In genomic region chrX:9341305-9342201, GRCh38 we compare ENCODE assay signal across 8 cellular contexts.
DNase-seq lines count a peak whose midpoint lies in the region; ATAC-seq and FAIRE-seq lines count a peak whose summit lies in the region.

No MANE protein-coding gene starts in this region.

- no peaks in the 10 kb centered on the region for H3K36me3 ChIP-seq in small intestine (ENCODE audit: control insufficient read depth in 2 of 2, insufficient read depth in 2 of 2, low read length in 2 of 2)

- no peaks in the 10 kb centered on the region for H3K4me1 ChIP-seq in small intestine (ENCODE audit: control insufficient read depth in 2 of 2, insufficient read depth in 1 of 2, low read depth in 1 of 2, low read length in 1 of 2)

- ATAC-seq in GM19397 (IDR thresholded peaks at IDR 0.05; ENCODE audit: unreplicated experiment): peak; percentile 72
- peak; percentile 88 for ATAC-seq in HG03439 (IDR thresholded peaks at IDR 0.05; ENCODE audit: unreplicated experiment)

- peaks cover 24% of the 10 kb centered on the region for H3K4me1 Mint-ChIP-seq in activated naive CD8-positive, alpha-beta T cell treated with anti-CD3 and anti-CD28 coated beads for 36 hours

- peak overlapping the region; percentile 88 for H3K27ac Mint-ChIP-seq in activated naive CD8-positive, alpha-beta T cell treated with anti-CD3 and anti-CD28 coated beads for 36 hours

- whole genome bisulfite sequencing in small intestine, 3 donors: 5 to 15% (median 13%) methylated on average over 14 to 15 of the region's 15 CpGs

- H3K9me3 ChIP-seq in small intestine (ENCODE audit: control insufficient read depth, low read depth): no peaks in the 10 kb centered on the region

- H3K4me3 ChIP-seq in small intestine (ENCODE audit: low read depth in 1 of 2, low read length in 2 of 2): no peak overlapping the region

- peak overlapping the region; percentile 75 to 84 for H3K27ac ChIP-seq in small intestine (ENCODE audit: low read depth in 1 of 2, low read length in 1 of 2)

- no peaks in the 10 kb centered on the region for H3K27me3 Mint-ChIP-seq in activated naive CD8-positive, alpha-beta T cell treated with anti-CD3 and anti-CD28 coated beads for 36 hours

- DNase-seq in COLO829 (ENCODE audit: low spot score) (peak; percentile 43), SIG-M5 (lab: John Stamatoyannopoulos, UW) (peak; percentile 15), hippocampal formation (lab: John Stamatoyannopoulos, UW) (peak; percentile 13 to 54), small intestine (peak; percentile 39), GOT3 (lab: John Stamatoyannopoulos, UW) (no peak)
- peak; percentile 61 for DNase-seq in activated naive CD8-positive, alpha-beta T cell treated with anti-CD3 and anti-CD28 coated beads for 36 hours

- H3K36me3 Mint-ChIP-seq in activated naive CD8-positive, alpha-beta T cell treated with anti-CD3 and anti-CD28 coated beads for 36 hours: no peaks in the 10 kb centered on the region

- peak; percentile 62 for FAIRE-seq in small intestine (lab: Jason Lieb, UNC)

- no peaks in the 10 kb centered on the region for H3K27me3 ChIP-seq in small intestine (ENCODE audit: control insufficient read depth in 2 of 2, insufficient read depth in 2 of 2, low read length in 2 of 2)

- peak overlapping the region; percentile 65 for H3K4me3 Mint-ChIP-seq in activated naive CD8-positive, alpha-beta T cell treated with anti-CD3 and anti-CD28 coated beads for 36 hours

- no peaks in the 10 kb centered on the region for H3K9me3 Mint-ChIP-seq in activated naive CD8-positive, alpha-beta T cell treated with anti-CD3 and anti-CD28 coated beads for 36 hours
